1 cellular context compared by ENCODE assay signal in genomic region chr16:1326946-1327618, GRCh38.
TF ChIP-seq lines count a peak whose summit lies in the region.

No MANE protein-coding gene starts in this region.

TF ChIP-seq in HepG2, 621 proteins besides CTCF, POLR2A, EP300 and RAD21:
- TF ChIP-seq ZNF280B (CRISPR knock-in tag; IDR thresholded peaks at IDR 0.05; ENCODE audit: borderline replicate concordance) (no peak), ZNF350 (CRISPR knock-in tag; IDR thresholded peaks at IDR 0.05; ENCODE audit: borderline replicate concordance, low read depth) (no peak), AHR (CRISPR knock-in tag; IDR thresholded peaks at IDR 0.05) (no peak), AGO2 (optimal IDR thresholded peaks at IDR 0.05; ENCODE audit: low read depth, low read length) (peak; percentile 52), KDM2A (CRISPR knock-in tag; IDR thresholded peaks at IDR 0.05; ENCODE audit: borderline replicate concordance, low read depth) (0 out of 2 replicates have a peak, but pooled peaks have one; percentile 13), SPEN (CRISPR knock-in tag; IDR thresholded peaks at IDR 0.05; ENCODE audit: low read depth) (no peak)
